13 cellular contexts compared by ENCODE assay signal in the genomic region with DNA sequence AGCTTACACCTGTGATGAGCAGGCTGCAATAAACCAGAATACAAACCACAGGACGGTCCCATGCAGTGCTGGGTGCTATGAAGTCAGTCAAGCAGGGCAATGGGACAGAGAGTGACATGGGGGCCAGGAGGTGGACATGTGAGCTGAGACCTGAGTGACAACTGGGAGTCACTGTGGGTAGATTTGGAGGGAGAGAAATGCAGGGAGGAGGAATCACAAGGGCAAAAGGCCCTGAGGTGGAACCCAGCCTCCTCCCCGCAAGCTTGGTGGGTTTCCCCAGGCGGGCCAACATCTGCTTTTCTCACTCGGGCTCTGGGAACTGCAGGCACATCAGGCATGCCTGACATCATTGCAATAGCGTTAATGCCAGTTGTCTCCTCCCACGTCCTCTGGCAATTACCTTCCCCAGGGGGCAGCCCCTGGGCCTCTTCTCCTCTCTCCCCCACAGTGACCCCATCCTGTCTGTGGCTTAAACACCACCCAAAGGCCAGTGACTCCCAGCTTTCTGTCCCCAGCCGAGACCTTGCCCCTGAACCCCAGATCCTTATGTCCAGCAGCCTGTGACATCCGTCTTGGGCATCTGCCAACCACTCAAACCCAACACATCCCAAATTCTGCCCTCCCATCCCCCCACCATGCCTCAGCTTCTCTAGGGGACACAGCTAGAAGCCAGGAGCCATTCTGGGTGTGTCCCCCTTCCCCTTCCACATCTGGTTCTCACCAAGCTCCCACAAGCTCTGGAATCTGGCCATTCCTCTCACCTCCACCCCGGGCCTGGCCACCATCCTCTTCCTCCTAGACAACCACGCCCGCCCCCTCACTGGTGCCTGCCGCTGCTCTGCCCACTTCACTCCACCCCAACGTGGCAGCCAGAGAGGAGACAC. TPM values are rescaled to one million over a fixed set of nuclear protein-coding genes. Genes with fewer than 3 reads are reported as not detected.
A peak's percentile ranks its signal among the peaks of the same experiment; 100 is the strongest.
DNase-seq lines count a peak whose midpoint lies in the region; ATAC-seq, FAIRE-seq and TF ChIP-seq lines count a peak whose summit lies in the region.
"Had no signal": no experiment of that assay in that cellular context is flagged by ENCODE, and none has a peak within 500 bp of the region (broad histone marks: within the 10 kb centered on the region; RNA-seq: fewer than 3 reads in every experiment).

No MANE protein-coding gene starts in this region.

- no peaks in the 10 kb centered on the region for H3K79me2 ChIP-seq in DND-41 (ENCODE audit: insufficient read depth, low read length)
- H3K79me2 ChIP-seq in GM12878 (ENCODE audit: control insufficient read depth, insufficient read depth, low read length): no peaks in the 10 kb centered on the region

- TF ChIP-seq CTCF in DND-41 (IDR thresholded peaks at IDR 0.05; ENCODE audit: borderline replicate concordance, extremely low read depth, low read length, poor library complexity, severe bottlenecking) (no peak), GM12878 (IDR thresholded peaks at IDR 0.05 in 2 of 3, conservative IDR thresholded peaks at IDR 0.05 in 1 of 3; ENCODE audit: control insufficient read depth in 2 of 3, extremely low read depth in 1 of 3, insufficient read depth in 1 of 3, low read depth in 3 of 3, low read length in 3 of 3) (0 out of 6 replicates have a peak, but pooled peaks of 1 of the 3 experiments have one; percentile 4), mesothelial cell of epicardium (IDR thresholded peaks at IDR 0.05; ENCODE audit: unreplicated experiment) (no peak), Peyer's patch (IDR thresholded peaks at IDR 0.05) (no peak)

- H3K4me2 ChIP-seq in DND-41 (ENCODE audit: insufficient read depth, low read length) (no peak overlapping the region), GM12878 (ENCODE audit: control insufficient read depth, insufficient read depth) (peak overlapping the region; percentile 2)

- H3K4me1 ChIP-seq in DND-41 (ENCODE audit: insufficient read depth, low read length): no peaks in the 10 kb centered on the region
- H3K4me1 ChIP-seq in GM12878 (ENCODE audit: control insufficient read depth, insufficient read depth, low read length): peaks cover 11% of the 10 kb centered on the region
- H3K4me1 ChIP-seq in Peyer's patch: no peaks in the 10 kb centered on the region

- POLR2A ChIA-PET in GM12878 (lab: Charles Lee): interaction anchor here (0.6 to 1.8 kb wide), 12 partner anchors 10 to 372 kb away, joined by 3 to 6 read pairs (median 3); a partner anchor contains a TSS

- WGBS in GM12878 (ENCODE audit: insufficient coverage, insufficient replicate concordance, low lambda C conversion rate, missing lambda C conversion rate): 5% methylated on average over 13 of the region's 13 CpGs

- no peaks in the 10 kb centered on the region for H3K36me3 Mint-ChIP-seq in mesothelial cell of epicardium

- CTCF ChIA-PET in GM12878 (lab: Yijun Ruan, JAX): interaction anchor here (0.9 to 2.4 kb wide), 7 partner anchors 20 to 167 kb away, joined by 3 to 13 read pairs (median 4); a partner anchor contains a TSS

- H3K4me3 ChIP-seq in DND-41 (ENCODE audit: low read depth in 1 of 2, low read length in 2 of 2) (no peak overlapping the region), GM12878 (no peak overlapping the region), Peyer's patch (no peak overlapping the region)

- no peak for TF ChIP-seq POLR2A in GM12878 (IDR thresholded peaks at IDR 0.05; ENCODE audit: low read depth, low read length)
- TF ChIP-seq POLR2A in Peyer's patch (IDR thresholded peaks at IDR 0.05): no peak

- H2AFZ ChIP-seq in DND-41 (ENCODE audit: low read depth, low read length): no peak overlapping the region
- H2AFZ ChIP-seq in GM12878 (ENCODE audit: control insufficient read depth, low read depth, low read length): peak overlapping the region; percentile 50

- H3K27me3 ChIP-seq in DND-41 (ENCODE audit: insufficient read depth, low read length, poor library complexity) (peaks cover 2% of the 10 kb centered on the region), GM12878 (replicated peaks in 1 of 2; ENCODE audit: control insufficient read depth in 2 of 2, insufficient read depth in 2 of 2, low read length in 1 of 2) (no peaks in the 10 kb centered on the region), Peyer's patch (no peaks in the 10 kb centered on the region)

- H3K9ac ChIP-seq in DND-41 (ENCODE audit: low read depth, low read length) (no peak overlapping the region), GM12878 (ENCODE audit: control insufficient read depth, insufficient read depth, low read length) (no peak overlapping the region)

- peaks cover 26% of the 10 kb centered on the region for H3K4me1 Mint-ChIP-seq in mesothelial cell of epicardium

- H3K27ac ChIP-seq in DND-41 (ENCODE audit: low read length) (no peak overlapping the region), GM12878 (ENCODE audit: control insufficient read depth, insufficient read depth) (no peak overlapping the region), Peyer's patch (no peak overlapping the region)

- no peak overlapping the region for H3K4me3 Mint-ChIP-seq in mesothelial cell of epicardium

- intact Hi-C loops in GM12878 (cut with micrococcal nuclease; ENCODE audit: unreplicated experiment): no loop called here

- BruUV-seq in GM12878 (replicated peaks; lab: Mats Ljungman, UMichigan): no TSS peak

- peak in 1 of 2 experiments; percentile 72; a peak in 2 of 4 replicates for TF ChIP-seq EP300 in GM12878 (IDR thresholded peaks at IDR 0.05; ENCODE audit: borderline replicate concordance in 1 of 2, control insufficient read depth in 1 of 2, low read depth in 2 of 2, low read length in 2 of 2)

- FAIRE-seq in GM12878 (lab: Jason Lieb, UNC): peak; percentile 84

- H3K27ac Mint-ChIP-seq in mesothelial cell of epicardium: no peak overlapping the region

- in situ Hi-C loops in GM12878 (cut with MboI): no loop called here

- H3K36me3 ChIP-seq in DND-41 (ENCODE audit: insufficient read depth, low read length) (no peaks in the 10 kb centered on the region), GM12878 (ENCODE audit: control insufficient read depth in 2 of 2, insufficient read depth in 2 of 2, low read length in 1 of 2) (no peaks in the 10 kb centered on the region), Peyer's patch (no peaks in the 10 kb centered on the region)

- DNase-seq in DND-41: no peak
- DNase-seq in GM12878 (ENCODE audit: low read depth, low spot score): peak; percentile 47
- DNase-seq in mesothelial cell of epicardium (ENCODE audit: low spot score in 2 of 2, unreplicated experiment in 2 of 2): no peak
- DNase-seq in Peyer's patch: no peak
- no peak for DNase-seq in stimulated activated naive CD4-positive, alpha-beta T cell (lab: John Stamatoyannopoulos, UW)
- DNase-seq: COR-L47; effector CD4-positive, alpha-beta T cell; hypothalamus; trophoblast cell had no signal

- no peaks in the 10 kb centered on the region for H3K9me3 Mint-ChIP-seq in mesothelial cell of epicardium

- RAD21 ChIA-PET in GM12878 (lab: Charles Lee; ENCODE audit: unreplicated experiment): interaction anchor here (1.0 to 3.0 kb wide), 10 partner anchors 9 to 142 kb away, joined by 3 to 12 read pairs (median 4); a partner anchor contains a TSS

- H3K9me3 ChIP-seq in DND-41 (ENCODE audit: insufficient read depth, low read length, severe bottlenecking): no peaks in the 10 kb centered on the region
- H3K9me3 ChIP-seq in GM12878 (replicated peaks; ENCODE audit: control insufficient read depth, insufficient read depth, low read length): no peaks in the 10 kb centered on the region
- no peaks in the 10 kb centered on the region for H3K9me3 ChIP-seq in Peyer's patch

- SMC1A ChIA-PET in GM12878 (lab: Charles Lee; ENCODE audit: uncharacterized antibody, unreplicated experiment): interaction anchor here (0.6 to 3.7 kb wide), 10 partner anchors 27 to 238 kb away, joined by 3 to 26 read pairs (median 4); a partner anchor contains a TSS

- peak; percentile 14; the same call in 1 of the 3 replicates for ATAC-seq in DND-41 (ENCODE audit: insufficient read depth, low read depth)
- peak; percentile 80 for ATAC-seq in GM19351 (IDR thresholded peaks at IDR 0.05; ENCODE audit: unreplicated experiment)
- ATAC-seq in HG03045 (IDR thresholded peaks at IDR 0.05; ENCODE audit: unreplicated experiment): peak; percentile 68
- ATAC-seq in GM12878: peak; percentile 92
- no peak for ATAC-seq in HG02571 (IDR thresholded peaks at IDR 0.05; ENCODE audit: unreplicated experiment)

- no peak for TF ChIP-seq RAD21 in GM12878 (IDR thresholded peaks at IDR 0.05; ENCODE audit: insufficient read depth, low read depth, low read length)

- H4K20me1 ChIP-seq in DND-41 (ENCODE audit: insufficient read depth, low read length): peaks cover 10% of the 10 kb centered on the region; the same call in 1 of the 2 replicates
- no peaks in the 10 kb centered on the region for H4K20me1 ChIP-seq in GM12878 (ENCODE audit: control insufficient read depth, insufficient read depth)

- H3K27me3 Mint-ChIP-seq in mesothelial cell of epicardium (ENCODE audit: low read depth): peaks cover 31% of the 10 kb centered on the region

RNA-seq across cellular contexts. Expression of a gene that starts 28.2 kb away (rescaled TPM):
- total RNA-seq in GM12878 (2013; cell fraction: nucleolus; rRNA removed): 5.6 and 6.1 TPM in 2 replicates
- 13.1 and 16.4 TPM in 2 replicates for total RNA-seq in GM12878 (2014; rRNA removed)
- total RNA-seq in GM12878 (2014; rRNA removed; fragmentation: Illumina TruSeq; extraction: Trizol): 10.4 and 11.1 TPM in 2 replicates
- 20.9 and 21.4 TPM in 2 replicates for total RNA-seq in GM12878 (2021)
- polyA plus RNA-seq in GM12878 (2011; ENCODE audit: low read depth): 11.3 TPM
- polyA plus RNA-seq in GM12878 (2011; rRNA removed): 18.6 and 25.6 TPM in 2 replicates
- polyA plus RNA-seq in GM12878 (2011; cell fraction: cytosol; rRNA removed): 25.2 and 27.8 TPM in 2 replicates
- 13.6 and 14.6 TPM in 2 replicates for polyA plus RNA-seq in GM12878 (2011; cell fraction: nucleus; rRNA removed)
- polyA plus RNA-seq in GM12878 (2012): 14.9 and 17.3 TPM in 2 replicates
- 13.2 and 17.9 TPM in 2 replicates for polyA plus RNA-seq in GM12878 (2014; fragmentation: Illumina TruSeq; extraction: Trizol)
- 10 to 100 TPM; 34.1 to 55.8 TPM for polyA plus RNA-seq in GM12878 (2014; fragmentation: Nextera tagmentation; extraction: Ambion mirVana)
- 20.1 and 21.6 TPM in 2 replicates for polyA plus RNA-seq in GM12878 (2014; rRNA removed)
- polyA plus RNA-seq in GM12878 (2016; fragmentation: Nextera tagmentation; extraction: Ambion mirVana): 10 to 100 TPM; 30.5 to 32.9 TPM
- polyA minus RNA-seq in GM12878 (2011; rRNA and poly(A)+ RNA removed): 6.4 and 7.7 TPM in 2 replicates
- polyA minus RNA-seq in GM12878 (2011; cell fraction: cytosol; rRNA and poly(A)+ RNA removed): 3.1 and 6.3 TPM in 2 replicates
- polyA minus RNA-seq in GM12878 (2011; cell fraction: nucleus; rRNA and poly(A)+ RNA removed): 3.7 and 6.4 TPM in 2 replicates
- total RNA-seq in mesothelial cell of epicardium: 16.2 to 17.9 TPM (median 16.3 TPM) in 3 replicates
- total RNA-seq in Peyer's patch: 1 to 10 TPM; 5.1 to 6.6 (median 6.2) TPM

RNA-seq across cellular contexts. Expression of a gene that starts 44.3 kb away (rescaled TPM):
- total RNA-seq in GM12878 (2013; cell fraction: nucleolus; rRNA removed): not detected in 2 replicates
- total RNA-seq in GM12878 (2014; rRNA removed) (under 0.01 TPM in 1 of 2 replicates, not detected in the other), GM12878 (2014; rRNA removed; fragmentation: Illumina TruSeq; extraction: Trizol) (not detected in 2 replicates), GM12878 (2021) (not detected in 2 replicates), mesothelial cell of epicardium (0.25 to 0.32 TPM (median 0.29 TPM) in 3 replicates), Peyer's patch (under 1 TPM in 1 of 4 donors, not detected in 3; 0.38 TPM)
- polyA plus RNA-seq in GM12878 (2011; ENCODE audit: low read depth): not detected
- polyA plus RNA-seq in GM12878 (2011; rRNA removed) (not detected in 2 replicates), GM12878 (2014; fragmentation: Illumina TruSeq; extraction: Trizol) (not detected in 2 replicates), GM12878 (2014; fragmentation: Nextera tagmentation; extraction: Ambion mirVana) (not detected), GM12878 (2014; rRNA removed) (not detected in 2 replicates), GM12878 (2016; fragmentation: Nextera tagmentation; extraction: Ambion mirVana) (not detected)
- polyA plus RNA-seq in GM12878 (2011; cell fraction: cytosol; rRNA removed): not detected in 2 replicates
- polyA plus RNA-seq in GM12878 (2011; cell fraction: nucleus; rRNA removed): not detected in 2 replicates
- polyA plus RNA-seq in GM12878 (2012): not detected in 2 replicates
- polyA minus RNA-seq in GM12878 (2011; rRNA and poly(A)+ RNA removed): not detected in 2 replicates
- polyA minus RNA-seq in GM12878 (2011; cell fraction: cytosol; rRNA and poly(A)+ RNA removed): not detected in 2 replicates
- not detected in 2 replicates for polyA minus RNA-seq in GM12878 (2011; cell fraction: nucleus; rRNA and poly(A)+ RNA removed)

RNA-seq across cellular contexts. Expression of a gene that starts 53.2 kb away (rescaled TPM):
- 2.4 and 3.1 TPM in 2 replicates for total RNA-seq in GM12878 (2013; cell fraction: nucleolus; rRNA removed)
- total RNA-seq in GM12878 (2014; rRNA removed) (0.17 TPM in 1 of 2 replicates, not detected in the other), GM12878 (2014; rRNA removed; fragmentation: Illumina TruSeq; extraction: Trizol) (0.04 and 0.09 TPM in 2 replicates), GM12878 (2021) (0.08 and 0.21 TPM in 2 replicates), mesothelial cell of epicardium (0.52 to 0.86 TPM (median 0.67 TPM) in 3 replicates), Peyer's patch (1 to 10 TPM in 1 of 4 donors, under 1 TPM in 1, not detected in 2; 0.47 to 1.7 TPM)
- 0.10 TPM for polyA plus RNA-seq in GM12878 (2011; ENCODE audit: low read depth)
- polyA plus RNA-seq in GM12878 (2011; rRNA removed) (0.62 and 0.77 TPM in 2 replicates), GM12878 (2014; fragmentation: Illumina TruSeq; extraction: Trizol) (0.14 and 0.15 TPM in 2 replicates), GM12878 (2014; fragmentation: Nextera tagmentation; extraction: Ambion mirVana) (under 1 TPM in 1 of 2 experiments, not detected in 1; 0.03 TPM), GM12878 (2014; rRNA removed) (0.14 and 0.22 TPM in 2 replicates), GM12878 (2016; fragmentation: Nextera tagmentation; extraction: Ambion mirVana) (under 1 TPM in 1 of 2 experiments, not detected in 1; 0.08 TPM)
- polyA plus RNA-seq in GM12878 (2011; cell fraction: cytosol; rRNA removed): 0.39 and 0.45 TPM in 2 replicates
- polyA plus RNA-seq in GM12878 (2011; cell fraction: nucleus; rRNA removed): 2.3 and 2.4 TPM in 2 replicates
- 0.21 and 0.28 TPM in 2 replicates for polyA plus RNA-seq in GM12878 (2012)
- polyA minus RNA-seq in GM12878 (2011; rRNA and poly(A)+ RNA removed): 1.1 and 1.4 TPM in 2 replicates
- polyA minus RNA-seq in GM12878 (2011; cell fraction: cytosol; rRNA and poly(A)+ RNA removed): not detected in 2 replicates
- polyA minus RNA-seq in GM12878 (2011; cell fraction: nucleus; rRNA and poly(A)+ RNA removed): 0.60 and 1.4 TPM in 2 replicates
- total RNA-seq: T-helper 2 cell treated with Interferon-gamma antibody and Interleukin-4, amounts not matched to agents 100 ng/mL and 5 ng/mL, for 36 hours had no signal

RNA-seq across cellular contexts. Expression of a gene that starts 53.3 kb away (rescaled TPM):
- total RNA-seq in GM12878 (2013; cell fraction: nucleolus; rRNA removed): 2.3 TPM in 2 replicates
- 1.4 and 3.0 TPM in 2 replicates for total RNA-seq in GM12878 (2014; rRNA removed)
- total RNA-seq in GM12878 (2014; rRNA removed; fragmentation: Illumina TruSeq; extraction: Trizol): 0.67 and 0.83 TPM in 2 replicates
- 2.5 and 3.2 TPM in 2 replicates for total RNA-seq in GM12878 (2021)
- polyA plus RNA-seq in GM12878 (2011; ENCODE audit: low read depth): 0.35 TPM
- 0.89 and 1.8 TPM in 2 replicates for polyA plus RNA-seq in GM12878 (2011; rRNA removed)
- polyA plus RNA-seq in GM12878 (2011; cell fraction: cytosol; rRNA removed): 2.3 and 3.7 TPM in 2 replicates
- polyA plus RNA-seq in GM12878 (2011; cell fraction: nucleus; rRNA removed): 2.5 and 3.0 TPM in 2 replicates
- 0.72 and 0.93 TPM in 2 replicates for polyA plus RNA-seq in GM12878 (2012)
- polyA plus RNA-seq in GM12878 (2014; fragmentation: Illumina TruSeq; extraction: Trizol): 0.22 TPM in 1 of 2 replicates, not detected in the other
- under 1 TPM in 1 of 2 experiments, not detected in 1; 0.06 TPM for polyA plus RNA-seq in GM12878 (2014; fragmentation: Nextera tagmentation; extraction: Ambion mirVana)
- polyA plus RNA-seq in GM12878 (2014; rRNA removed): 2.4 and 3.0 TPM in 2 replicates
- polyA plus RNA-seq in GM12878 (2016; fragmentation: Nextera tagmentation; extraction: Ambion mirVana): under 1 TPM; 0.16 to 0.33 TPM
- 0.88 and 1.6 TPM in 2 replicates for polyA minus RNA-seq in GM12878 (2011; rRNA and poly(A)+ RNA removed)
- polyA minus RNA-seq in GM12878 (2011; cell fraction: cytosol; rRNA and poly(A)+ RNA removed): not detected in 2 replicates
- polyA minus RNA-seq in GM12878 (2011; cell fraction: nucleus; rRNA and poly(A)+ RNA removed): 1.2 and 1.5 TPM in 2 replicates
- total RNA-seq in mesothelial cell of epicardium: 8.4 to 10.4 TPM (median 8.5 TPM) in 3 replicates
- total RNA-seq in Peyer's patch: 10 to 100 TPM in 1 of 4 donors, 1 to 10 TPM in 2, under 1 TPM in 1; 0.53 to 19.8 (median 2.3) TPM
- total RNA-seq: T-helper 2 cell treated with Interferon-gamma antibody and Interleukin-4, amounts not matched to agents 100 ng/mL and 5 ng/mL, for 36 hours had no signal
